In the genomic region with DNA sequence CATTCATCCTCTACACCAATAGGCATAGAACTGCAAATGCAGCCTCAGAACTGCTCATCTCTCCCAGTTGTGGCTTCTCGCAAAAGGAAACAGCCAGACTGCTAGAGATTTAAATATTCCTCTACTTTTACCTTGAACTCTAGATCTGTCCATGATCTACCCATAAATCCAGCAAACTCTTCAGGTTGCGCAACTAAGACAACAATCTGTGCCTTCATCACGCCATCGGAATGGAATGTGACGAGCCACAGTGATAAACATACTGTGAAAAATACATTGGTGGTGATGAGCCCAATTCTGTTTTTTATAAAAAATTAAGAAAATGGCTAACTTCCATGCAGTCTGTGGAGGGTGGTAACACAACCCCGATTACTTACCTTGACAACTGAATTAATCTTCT, we compare ENCODE assay signal across 10 cellular contexts.
"Had no signal": no experiment of that assay in that cellular context is flagged by ENCODE, and none has a peak within 500 bp of the region (broad histone marks: within the 10 kb centered on the region; RNA-seq: fewer than 3 reads in every experiment).

No MANE protein-coding gene starts in this region.

- H3K4me3 ChIP-seq: esophagus muscularis mucosa, stomach had no signal

- H3K4me1 ChIP-seq: esophagus muscularis mucosa, parathyroid adenoma, stomach had no signal

- H3K27ac ChIP-seq: esophagus muscularis mucosa, parathyroid adenoma, stomach had no signal

- FAIRE-seq: kidney, small intestine had no signal

- H3K27me3 ChIP-seq: esophagus muscularis mucosa, stomach had no signal

- H3K9ac ChIP-seq: parathyroid adenoma had no signal

- H2AFZ ChIP-seq: parathyroid adenoma had no signal

- H3K9me3 ChIP-seq: esophagus muscularis mucosa, stomach had no signal

- H3K36me3 ChIP-seq: esophagus muscularis mucosa, stomach had no signal

- DNase-seq: activated CD4-positive, alpha-beta memory T cell treated with anti-CD3 and anti-CD28 coated beads, Interleukin-2, amount 10 ng/mL, durations not matched to agents 7 days and 5 days; activated gamma-delta T cell; activated T-cell treated with anti-CD3 and anti-CD28 coated beads, Interleukin-2, amount 50 U/mL, for 48 hours; anterior cingulate cortex; kidney; small intestine; stomach; T-helper 2 cell had no signal
